23 cellular contexts compared by ENCODE assay signal in genomic region chr1:76239470-76239918, GRCh38.
DNase-seq lines count a peak whose midpoint lies in the region; TF ChIP-seq lines count a peak whose summit lies in the region.
"Had no signal": no experiment of that assay in that cellular context is flagged by ENCODE, and none has a peak within 500 bp of the region (broad histone marks: within the 10 kb centered on the region; RNA-seq: fewer than 3 reads in every experiment).

No MANE protein-coding gene starts in this region.

- H2BK5ac ChIP-seq in H9 (ENCODE audit: insufficient read length, low read length) = no peak overlapping the region

- no peak overlapping the region for H3K4me3 ChIP-seq in uterus
- H3K4me3 ChIP-seq: gastrocnemius medialis, tibial nerve had no signal

- intact Hi-C loops in uterus (cut with DNase I; ENCODE audit: low total_unique reads) = no loop called here

- no peak overlapping the region for H3K18ac ChIP-seq in H9 (ENCODE audit: insufficient read length, low read depth, low read length)

- H3K27ac ChIP-seq in H9 (ENCODE audit: insufficient read length, low read depth, low read length) (no peak overlapping the region), uterus (no peak overlapping the region)
- H3K27ac ChIP-seq: gastrocnemius medialis, tibial nerve had no signal

- H3K4me1 Mint-ChIP-seq in H9 = peaks cover 36 to 46% of the 10 kb centered on the region in 2 experiments
- H3K4me1 Mint-ChIP-seq: T-helper 17 cell had no signal

- H3T11ph ChIP-seq in H9 (ENCODE audit: low read length) = no peak overlapping the region

- H3K4me2 ChIP-seq in H9 (ENCODE audit: insufficient read depth, insufficient read length, low read length) = no peak overlapping the region

- WGBS in H9 (ENCODE audit: extremely low coverage, insufficient read length, low lambda C conversion rate) = no CpG with 5 or more reads among the region's 3 CpGs

- H3K9ac ChIP-seq in H9 (ENCODE audit: extremely low read depth, insufficient read length, low read length) = no peak overlapping the region

- no peak for TF ChIP-seq CTCF in H9 (conservative IDR thresholded peaks at IDR 0.05)
- no peak for TF ChIP-seq CTCF in uterus (IDR thresholded peaks at IDR 0.05)

- H3K27me3 ChIP-seq in H9 (ENCODE audit: insufficient read depth, low read length) (no peaks in the 10 kb centered on the region), uterus (no peaks in the 10 kb centered on the region)
- H3K27me3 ChIP-seq: gastrocnemius medialis, tibial nerve had no signal

- no peak overlapping the region for H2BK15ac ChIP-seq in H9 (ENCODE audit: low read depth, low read length)

- H4K91ac ChIP-seq in H9 (ENCODE audit: insufficient read length, low read depth, low read length) = no peak overlapping the region

- H3K23me2 ChIP-seq in H9 (ENCODE audit: insufficient read length, low read depth, low read length, poor library complexity, severe bottlenecking) = no peaks in the 10 kb centered on the region

- H4K8ac ChIP-seq in H9 (replicated peaks; ENCODE audit: insufficient read length, low read depth, low read length) = no peak overlapping the region

- H2BK20ac ChIP-seq in H9 (ENCODE audit: low read depth, low read length, poor library complexity, severe bottlenecking) = no peak overlapping the region

- peak overlapping the region; percentile 11 to 92 (median 73); a peak in 6 of 7 replicates for H3K27ac Mint-ChIP-seq in H9
- H3K27ac Mint-ChIP-seq: nephron, T-helper 17 cell had no signal

- H2BK120ac ChIP-seq in H9 (ENCODE audit: low read depth, low read length, poor library complexity, severe bottlenecking) = no peak overlapping the region

- peak; percentile 14 for DNase-seq in COR-L47 (lab: John Stamatoyannopoulos, UW)
- DNase-seq in H9 = no peak
- DNase-seq in NCI-H69 (lab: John Stamatoyannopoulos, UW) = peak; percentile 82
- DNase-seq in islet precursor cell = peak; percentile 81
- DNase-seq in UCSD-AML1 (lab: John Stamatoyannopoulos, UW; ENCODE audit: unreplicated experiment) = no peak
- DNase-seq in activated naive CD4-positive, alpha-beta T cell treated with Interleukin-2 at 50 U/mL for 16 hours = no peak
- no peak for DNase-seq in uterus
- DNase-seq: activated CD4-positive, alpha-beta T cell treated with anti-CD3 and anti-CD28 coated beads, Interleukin-2, amount 50 U/mL, for 48 hours; activated naive CD4-positive, alpha-beta T cell; activated T-cell treated with anti-CD3 and anti-CD28 coated beads, Interleukin-2, amount 50 U/mL, for 1 hour; anterior cingulate cortex; central memory CD4-positive, alpha-beta T cell; gastrocnemius medialis; GF-D8; KG1; NCI-H1048; NCI-H446; Right ventricle myocardium superior; stimulated activated CD4-positive, alpha-beta T cell treated with anti-CD3 and anti-CD28 coated beads, Interleukin-2, amount 100 ng/mL, for 24 hours; stimulated activated naive CD8-positive, alpha-beta T cell treated with anti-CD3 and anti-CD28 coated beads, Interleukin-15, Interleukin-2, amounts not matched to agents 100 U/mL and 50 U/mL, for 24 hours; T-helper 17 cell had no signal

- no peaks in the 10 kb centered on the region for H3K79me2 ChIP-seq in H9 (ENCODE audit: insufficient read depth, low read length)

- no peak overlapping the region for H3K23ac ChIP-seq in H9 (ENCODE audit: insufficient read length, low read depth, low read length)

- H2AFZ ChIP-seq in H9 (ENCODE audit: low read length) = no peak overlapping the region

- peak overlapping the region in 1 of 2 experiments; percentile 53; a peak in 1 of 5 replicates for H3K4me3 Mint-ChIP-seq in H9
- H3K4me3 Mint-ChIP-seq: nephron, T-helper 17 cell had no signal

- H3K27me3 Mint-ChIP-seq in H9 (ENCODE audit: low read depth) = no peaks in the 10 kb centered on the region
- H3K27me3 Mint-ChIP-seq: T-helper 17 cell had no signal

- no peak overlapping the region for H3K56ac ChIP-seq in H9 (ENCODE audit: insufficient read length, low read depth, low read length)

- peaks cover 16 to 25% (median 22%) of the 10 kb centered on the region in 3 experiments for H3K36me3 Mint-ChIP-seq in H9 (ENCODE audit: insufficient read depth in 1 of 3, low read depth in 3 of 3)

- H3K9me3 ChIP-seq in H9 (ENCODE audit: control insufficient read depth, low read depth, low read length) (no peaks in the 10 kb centered on the region), uterus (no peaks in the 10 kb centered on the region)
- H3K9me3 ChIP-seq: gastrocnemius medialis had no signal

- H4K20me1 ChIP-seq in H9 (ENCODE audit: control insufficient read depth, insufficient read depth, insufficient read length) = no peaks in the 10 kb centered on the region

- H3K4ac ChIP-seq in H9 (ENCODE audit: low read depth, low read length) = no peak overlapping the region

- no peak overlapping the region for H3K14ac ChIP-seq in H9 (ENCODE audit: insufficient read depth, low read length)

- TF ChIP-seq POLR2A in uterus (IDR thresholded peaks at IDR 0.05) = no peak

- H3K79me1 ChIP-seq in H9 (ENCODE audit: insufficient read depth, low read depth, low read length, poor library complexity, severe bottlenecking) = no peaks in the 10 kb centered on the region

- no peak overlapping the region for H2AK5ac ChIP-seq in H9 (ENCODE audit: insufficient read length, low read length)

- H3K4me1 ChIP-seq in H9 (ENCODE audit: insufficient read depth, low read length) (peaks cover 12% of the 10 kb centered on the region), uterus (no peaks in the 10 kb centered on the region)
- H3K4me1 ChIP-seq: gastrocnemius medialis, tibial nerve had no signal

- no peak overlapping the region for H2BK12ac ChIP-seq in H9 (ENCODE audit: insufficient read length, low read depth, low read length)

- no peaks in the 10 kb centered on the region for H3K36me3 ChIP-seq in uterus
- H3K36me3 ChIP-seq: gastrocnemius medialis, tibial nerve had no signal

- H4K5ac ChIP-seq in H9 (ENCODE audit: insufficient read length, low read depth, low read length) = no peak overlapping the region

- H3K9me3 Mint-ChIP-seq in H9 = peaks cover 16 to 20% of the 10 kb centered on the region in 2 experiments

Comparison
In these comparisons a context has a peak if more than half of its experiments do, and no peak if none do; other contexts are left out.
1. DNase-seq: peak in COR-L47 (single experiment), NCI-H69 (single experiment) and islet precursor cell (single experiment); none in H9 (single experiment), UCSD-AML1 (single experiment), activated naive CD4-positive, alpha-beta T cell treated with Interleukin-2 at 50 U/mL for 16 hours (single experiment) and uterus (0 of 2).